Comparison of ENCODE assay signal across 8 cellular contexts in genomic region chr15:69463182-69463756, GRCh38. TPM values are rescaled to one million over a fixed set of nuclear protein-coding genes. Genes with fewer than 3 reads are reported as not detected.
A peak's percentile ranks its signal among the peaks of the same experiment; 100 is the strongest.
DNase-seq lines count a peak whose midpoint lies in the region; ATAC-seq, FAIRE-seq and TF ChIP-seq lines count a peak whose summit lies in the region.

No MANE protein-coding gene starts in this region.

- H3K27ac Mint-ChIP-seq in T-helper 17 cell = peak overlapping the region; percentile 94

- TF ChIP-seq POLR2A in sigmoid colon (IDR thresholded peaks at IDR 0.05) = peak in 1 of 2 donors; percentile 5

- H3K36me3 Mint-ChIP-seq in T-helper 17 cell (ENCODE audit: low read depth) = no peaks in the 10 kb centered on the region

- H3K27ac ChIP-seq in sigmoid colon = peak overlapping the region; percentile 92 to 95 (median 94)

- no peak for FAIRE-seq in RCC 7860 (lab: Jason Lieb, UNC)

- no peaks in the 10 kb centered on the region for H3K36me3 ChIP-seq in sigmoid colon

- no peak for DNase-seq in GM12865 (ENCODE audit: low read depth)
- no peak for DNase-seq in T-helper 17 cell
- DNase-seq in fibroblast of the aortic adventitia (ENCODE audit: low read depth) = no peak
- no peak for DNase-seq in sigmoid colon
- DNase-seq in hypothalamus (lab: John Stamatoyannopoulos, UW) = no peak
- DNase-seq in GF-D8 (lab: John Stamatoyannopoulos, UW) = no peak
- DNase-seq in RCC 7860 (ENCODE audit: low spot score) = no peak
- DNase-seq in NCI-H446 (lab: John Stamatoyannopoulos, UW) = no peak

- no peaks in the 10 kb centered on the region for H3K27me3 Mint-ChIP-seq in T-helper 17 cell

- intact Hi-C loops in sigmoid colon (cut with DNase I) = loop anchor here (2.0 kb wide), 1 partner anchor 48 kb away; the partner anchor contains the start of gene KIF23

- TF ChIP-seq CTCF in GM12865 (IDR thresholded peaks at IDR 0.05; ENCODE audit: insufficient read depth, low read depth, low read length, missing control alignments) (no peak), fibroblast of the aortic adventitia (IDR thresholded peaks at IDR 0.05; ENCODE audit: insufficient read depth, low read length) (no peak), sigmoid colon (IDR thresholded peaks at IDR 0.05) (no peak)

- H3K27me3 ChIP-seq in sigmoid colon = no peaks in the 10 kb centered on the region

- H3K9me3 ChIP-seq in T-helper 17 cell (ENCODE audit: control insufficient read depth, low read length, poor library complexity, severe bottlenecking) (no peaks in the 10 kb centered on the region), sigmoid colon (no peaks in the 10 kb centered on the region)

- ATAC-seq in T-helper 17 cell = no peak

- H3K4me3 ChIP-seq in GM12865 (ENCODE audit: low read depth, low read length) = peak overlapping the region; percentile 77
- peak overlapping the region; percentile 65 for H3K4me3 ChIP-seq in fibroblast of the aortic adventitia (ENCODE audit: low read depth, low read length)
- H3K4me3 ChIP-seq in sigmoid colon = peak overlapping the region; percentile 41 to 57 (median 54)

- H3K4me1 Mint-ChIP-seq in T-helper 17 cell = peaks cover 28% of the 10 kb centered on the region

- peak overlapping the region; percentile 90 for H3K4me3 Mint-ChIP-seq in T-helper 17 cell

- 14 to 25% methylated on average over 13 of the region's 13 CpGs for WGBS in sigmoid colon, 2 donors

- no peak for TF ChIP-seq EP300 in sigmoid colon (IDR thresholded peaks at IDR 0.05)

- peaks cover 0 to 56% (median 25%) of the 10 kb centered on the region in 4 donors for H3K4me1 ChIP-seq in sigmoid colon

RNA-seq across cellular contexts. Expression of gene RPLP1, which starts 10.7 kb away (rescaled TPM):
- 1,000 to 10,000 TPM; 2,488 to 2,685 TPM for total RNA-seq in T-helper 17 cell
- total RNA-seq in fibroblast of the aortic adventitia (ENCODE audit: low replicate concordance) = 223 and 245 TPM in 2 replicates
- 1,000 to 10,000 TPM; 1,053 to 1,114 (median 1,095) TPM for total RNA-seq in sigmoid colon
- 1,000 to 10,000 TPM; 1,446 to 2,471 (median 2,101) TPM for polyA plus RNA-seq in sigmoid colon

RNA-seq across cellular contexts. Expression of gene KIF23, which starts 49.1 kb away (rescaled TPM):
- total RNA-seq in T-helper 17 cell (1 to 10 TPM; 1.6 to 4.3 TPM), fibroblast of the aortic adventitia (ENCODE audit: low replicate concordance) (4.0 and 48.6 TPM in 2 replicates), sigmoid colon (1 to 10 TPM in 3 of 4 donors, under 1 TPM in 1; 0.16 to 3.9 (median 2.3) TPM)
- 10 to 100 TPM in 1 of 3 donors, 1 to 10 TPM in 2; 1.8 to 10.8 (median 2.1) TPM for polyA plus RNA-seq in sigmoid colon
